27 cellular contexts compared by ENCODE assay signal in genomic region chr16:1701216-1701878, GRCh38. TPM values are rescaled to one million over a fixed set of nuclear protein-coding genes. Genes with fewer than 3 reads are reported as not detected.
DNase-seq lines count a peak whose midpoint lies in the region; ATAC-seq and TF ChIP-seq lines count a peak whose summit lies in the region.
"Had no signal": no experiment of that assay in that cellular context is flagged by ENCODE, and none has a peak within 500 bp of the region (broad histone marks: within the 10 kb centered on the region; RNA-seq: fewer than 3 reads in every experiment).

No MANE protein-coding gene starts in this region.

- no peaks in the 10 kb centered on the region for H3K9me3 ChIP-seq in esophagus squamous epithelium
- H3K9me3 ChIP-seq: ovary, Peyer's patch, sigmoid colon, thoracic aorta had no signal

- no peak for ATAC-seq in stimulated activated naive CD8-positive, alpha-beta T cell treated with anti-CD3 and anti-CD28 coated beads, Interleukin-15, Interleukin-2, amounts not matched to agents 100 U/mL and 50 U/mL, for 24 hours
- ATAC-seq: naive thymus-derived CD4-positive, alpha-beta T cell; T-helper 17 cell had no signal

- H3K9me3 Mint-ChIP-seq in stimulated activated naive CD8-positive, alpha-beta T cell treated with anti-CD3 and anti-CD28 coated beads, Interleukin-15, Interleukin-2, amounts not matched to agents 100 ng/mL and 50 ng/mL, for 24 hours, result no peaks in the 10 kb centered on the region

- peaks cover 0 to 60% (median 16%) of the 10 kb centered on the region in 3 donors for H3K36me3 ChIP-seq in esophagus squamous epithelium
- H3K36me3 ChIP-seq in urinary bladder (ENCODE audit: insufficient read depth), result peaks cover 7% of the 10 kb centered on the region
- H3K36me3 ChIP-seq: ovary had no signal

- TF ChIP-seq CTCF in esophagus squamous epithelium (IDR thresholded peaks at IDR 0.05), result no peak

- H3K27me3 ChIP-seq in esophagus squamous epithelium, result no peaks in the 10 kb centered on the region
- H3K27me3 ChIP-seq: ovary, Peyer's patch, sigmoid colon had no signal

- no peak overlapping the region for H3K4me3 ChIP-seq in esophagus squamous epithelium
- no peak overlapping the region for H3K4me3 ChIP-seq in urinary bladder (ENCODE audit: low read depth, low read length)
- H3K4me3 ChIP-seq: ovary, Peyer's patch, sigmoid colon, SK-N-MC, thoracic aorta had no signal

- H3K27ac ChIP-seq in angular gyrus (ENCODE audit: low read depth, low read length) (peak overlapping the region; percentile 35), esophagus squamous epithelium (peak overlapping the region; percentile 61 to 98 (median 70)), urinary bladder (ENCODE audit: low read depth) (peak overlapping the region; percentile 38)
- H3K27ac ChIP-seq: ovary, Peyer's patch, sigmoid colon, SK-N-MC had no signal

- DNase-seq in stimulated activated naive CD8-positive, alpha-beta T cell treated with anti-CD3 and anti-CD28 coated beads, Interleukin-15, Interleukin-2, amounts not matched to agents 100 U/mL and 50 U/mL, for 24 hours, result no peak
- no peak for DNase-seq in esophagus squamous epithelium (lab: John Stamatoyannopoulos, UW)
- DNase-seq in stimulated activated naive CD4-positive, alpha-beta T cell (lab: John Stamatoyannopoulos, UW), result no peak
- no peak for DNase-seq in stimulated activated CD4-positive, alpha-beta T cell treated with anti-CD3 and anti-CD28 coated beads, Interleukin-4, amount 100 ng/mL, for 24 hours
- no peak for DNase-seq in stimulated activated CD4-positive, alpha-beta T cell treated with anti-CD3 and anti-CD28 coated beads, Interleukin-15, amount 100 ng/mL, for 24 hours
- DNase-seq: activated CD4-positive, alpha-beta T cell treated with anti-CD3 and anti-CD28 coated beads, Interleukin-2, amount 50 U/mL, for 1 hour; activated naive CD4-positive, alpha-beta T cell treated with Interleukin-2 at 50 U/mL for 16 hours; activated T-cell treated with anti-CD3 and anti-CD28 coated beads for 4 hours; CD4-positive, CD25-positive, alpha-beta regulatory T cell; DMS 273 treated with DMSO at 0.1 percent for 48 hours; effector memory CD4-positive, alpha-beta T cell; glutamatergic neuron; H7; IMR-90; mesenchymal stem cell; naive thymus-derived CD4-positive, alpha-beta T cell; NCI-H2081; NCI-H446; ovary; Peyer's patch; sigmoid colon; T-helper 17 cell had no signal

- no peak overlapping the region for H3K4me3 Mint-ChIP-seq in stimulated activated naive CD8-positive, alpha-beta T cell treated with anti-CD3 and anti-CD28 coated beads, Interleukin-15, Interleukin-2, amounts not matched to agents 100 ng/mL and 50 ng/mL, for 24 hours
- H3K4me3 Mint-ChIP-seq: naive thymus-derived CD4-positive, alpha-beta T cell; T-helper 17 cell had no signal

- intact Hi-C loops in esophagus squamous epithelium (cut with DNase I), result no loop called here

- 39 to 52% methylated on average over 6 of the region's 6 CpGs for WGBS in esophagus squamous epithelium, 2 donors
- 80% methylated on average over 6 of the region's 6 CpGs for WGBS in urinary bladder

- H3K27ac Mint-ChIP-seq in stimulated activated naive CD8-positive, alpha-beta T cell treated with anti-CD3 and anti-CD28 coated beads, Interleukin-15, Interleukin-2, amounts not matched to agents 100 ng/mL and 50 ng/mL, for 24 hours, result peak overlapping the region; percentile 5
- H3K27ac Mint-ChIP-seq: T-helper 17 cell had no signal

- peaks cover 59% of the 10 kb centered on the region for H3K36me3 Mint-ChIP-seq in stimulated activated naive CD8-positive, alpha-beta T cell treated with anti-CD3 and anti-CD28 coated beads, Interleukin-15, Interleukin-2, amounts not matched to agents 100 ng/mL and 50 ng/mL, for 24 hours (ENCODE audit: low read depth)

- H3K27me3 Mint-ChIP-seq in stimulated activated naive CD8-positive, alpha-beta T cell treated with anti-CD3 and anti-CD28 coated beads, Interleukin-15, Interleukin-2, amounts not matched to agents 100 ng/mL and 50 ng/mL, for 24 hours, result no peaks in the 10 kb centered on the region
- H3K27me3 Mint-ChIP-seq: CD4-positive, CD25-positive, alpha-beta regulatory T cell; naive thymus-derived CD4-positive, alpha-beta T cell; T-helper 17 cell had no signal

- peaks cover 15% of the 10 kb centered on the region for H3K4me1 Mint-ChIP-seq in stimulated activated naive CD8-positive, alpha-beta T cell treated with anti-CD3 and anti-CD28 coated beads, Interleukin-15, Interleukin-2, amounts not matched to agents 100 ng/mL and 50 ng/mL, for 24 hours (ENCODE audit: low read depth)

- no peak for TF ChIP-seq POLR2A in esophagus squamous epithelium (IDR thresholded peaks at IDR 0.05)

- peaks cover 10 to 65% (median 40%) of the 10 kb centered on the region in 3 donors for H3K4me1 ChIP-seq in esophagus squamous epithelium
- H3K4me1 ChIP-seq in urinary bladder (ENCODE audit: insufficient read depth), result no peaks in the 10 kb centered on the region

RNA-seq across cellular contexts. Expression of gene MAPK8IP3, which starts 4.6 kb away (rescaled TPM):
- total RNA-seq in esophagus squamous epithelium (10 to 100 TPM in 3 of 4 donors, 1 to 10 TPM in 1; 8.6 to 37.6 (median 24.7) TPM), urinary bladder (36.8 TPM)
- 47.0 TPM for polyA plus RNA-seq in urinary bladder

RNA-seq across cellular contexts. Expression of gene JPT2, which starts 23.3 kb away (rescaled TPM):
- total RNA-seq in esophagus squamous epithelium (10 to 100 TPM; 45.6 to 68.0 (median 48.6) TPM), urinary bladder (37.3 TPM)
- polyA plus RNA-seq in urinary bladder, result 30.7 TPM
